Comparison of ENCODE assay signal across 1 cellular context in the genomic region with DNA sequence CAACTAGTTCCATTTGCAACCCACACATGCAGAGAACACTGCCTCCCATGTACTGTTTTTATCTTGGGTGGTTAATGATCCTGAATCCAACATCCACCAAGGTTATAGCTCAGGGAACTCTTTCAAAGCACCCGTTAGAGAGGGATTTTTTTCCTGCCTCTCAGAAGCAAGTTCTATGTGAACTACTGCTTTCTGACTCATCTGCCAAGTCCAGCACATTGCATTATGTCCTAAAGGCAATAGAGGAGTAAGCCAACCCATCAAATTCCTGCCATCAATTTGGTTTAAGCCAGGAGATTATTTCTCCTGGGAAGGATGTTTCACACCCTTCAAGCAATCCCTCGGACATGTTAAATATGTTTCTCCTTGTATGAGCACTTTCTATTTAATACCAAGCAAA.
TF ChIP-seq lines count a peak whose summit lies in the region.

No MANE protein-coding gene starts in this region.

TF ChIP-seq in GM23338, 12 proteins besides CTCF, POLR2A, EP300 and RAD21 (continued from another document):
- TF ChIP-seq, protein P1, sequence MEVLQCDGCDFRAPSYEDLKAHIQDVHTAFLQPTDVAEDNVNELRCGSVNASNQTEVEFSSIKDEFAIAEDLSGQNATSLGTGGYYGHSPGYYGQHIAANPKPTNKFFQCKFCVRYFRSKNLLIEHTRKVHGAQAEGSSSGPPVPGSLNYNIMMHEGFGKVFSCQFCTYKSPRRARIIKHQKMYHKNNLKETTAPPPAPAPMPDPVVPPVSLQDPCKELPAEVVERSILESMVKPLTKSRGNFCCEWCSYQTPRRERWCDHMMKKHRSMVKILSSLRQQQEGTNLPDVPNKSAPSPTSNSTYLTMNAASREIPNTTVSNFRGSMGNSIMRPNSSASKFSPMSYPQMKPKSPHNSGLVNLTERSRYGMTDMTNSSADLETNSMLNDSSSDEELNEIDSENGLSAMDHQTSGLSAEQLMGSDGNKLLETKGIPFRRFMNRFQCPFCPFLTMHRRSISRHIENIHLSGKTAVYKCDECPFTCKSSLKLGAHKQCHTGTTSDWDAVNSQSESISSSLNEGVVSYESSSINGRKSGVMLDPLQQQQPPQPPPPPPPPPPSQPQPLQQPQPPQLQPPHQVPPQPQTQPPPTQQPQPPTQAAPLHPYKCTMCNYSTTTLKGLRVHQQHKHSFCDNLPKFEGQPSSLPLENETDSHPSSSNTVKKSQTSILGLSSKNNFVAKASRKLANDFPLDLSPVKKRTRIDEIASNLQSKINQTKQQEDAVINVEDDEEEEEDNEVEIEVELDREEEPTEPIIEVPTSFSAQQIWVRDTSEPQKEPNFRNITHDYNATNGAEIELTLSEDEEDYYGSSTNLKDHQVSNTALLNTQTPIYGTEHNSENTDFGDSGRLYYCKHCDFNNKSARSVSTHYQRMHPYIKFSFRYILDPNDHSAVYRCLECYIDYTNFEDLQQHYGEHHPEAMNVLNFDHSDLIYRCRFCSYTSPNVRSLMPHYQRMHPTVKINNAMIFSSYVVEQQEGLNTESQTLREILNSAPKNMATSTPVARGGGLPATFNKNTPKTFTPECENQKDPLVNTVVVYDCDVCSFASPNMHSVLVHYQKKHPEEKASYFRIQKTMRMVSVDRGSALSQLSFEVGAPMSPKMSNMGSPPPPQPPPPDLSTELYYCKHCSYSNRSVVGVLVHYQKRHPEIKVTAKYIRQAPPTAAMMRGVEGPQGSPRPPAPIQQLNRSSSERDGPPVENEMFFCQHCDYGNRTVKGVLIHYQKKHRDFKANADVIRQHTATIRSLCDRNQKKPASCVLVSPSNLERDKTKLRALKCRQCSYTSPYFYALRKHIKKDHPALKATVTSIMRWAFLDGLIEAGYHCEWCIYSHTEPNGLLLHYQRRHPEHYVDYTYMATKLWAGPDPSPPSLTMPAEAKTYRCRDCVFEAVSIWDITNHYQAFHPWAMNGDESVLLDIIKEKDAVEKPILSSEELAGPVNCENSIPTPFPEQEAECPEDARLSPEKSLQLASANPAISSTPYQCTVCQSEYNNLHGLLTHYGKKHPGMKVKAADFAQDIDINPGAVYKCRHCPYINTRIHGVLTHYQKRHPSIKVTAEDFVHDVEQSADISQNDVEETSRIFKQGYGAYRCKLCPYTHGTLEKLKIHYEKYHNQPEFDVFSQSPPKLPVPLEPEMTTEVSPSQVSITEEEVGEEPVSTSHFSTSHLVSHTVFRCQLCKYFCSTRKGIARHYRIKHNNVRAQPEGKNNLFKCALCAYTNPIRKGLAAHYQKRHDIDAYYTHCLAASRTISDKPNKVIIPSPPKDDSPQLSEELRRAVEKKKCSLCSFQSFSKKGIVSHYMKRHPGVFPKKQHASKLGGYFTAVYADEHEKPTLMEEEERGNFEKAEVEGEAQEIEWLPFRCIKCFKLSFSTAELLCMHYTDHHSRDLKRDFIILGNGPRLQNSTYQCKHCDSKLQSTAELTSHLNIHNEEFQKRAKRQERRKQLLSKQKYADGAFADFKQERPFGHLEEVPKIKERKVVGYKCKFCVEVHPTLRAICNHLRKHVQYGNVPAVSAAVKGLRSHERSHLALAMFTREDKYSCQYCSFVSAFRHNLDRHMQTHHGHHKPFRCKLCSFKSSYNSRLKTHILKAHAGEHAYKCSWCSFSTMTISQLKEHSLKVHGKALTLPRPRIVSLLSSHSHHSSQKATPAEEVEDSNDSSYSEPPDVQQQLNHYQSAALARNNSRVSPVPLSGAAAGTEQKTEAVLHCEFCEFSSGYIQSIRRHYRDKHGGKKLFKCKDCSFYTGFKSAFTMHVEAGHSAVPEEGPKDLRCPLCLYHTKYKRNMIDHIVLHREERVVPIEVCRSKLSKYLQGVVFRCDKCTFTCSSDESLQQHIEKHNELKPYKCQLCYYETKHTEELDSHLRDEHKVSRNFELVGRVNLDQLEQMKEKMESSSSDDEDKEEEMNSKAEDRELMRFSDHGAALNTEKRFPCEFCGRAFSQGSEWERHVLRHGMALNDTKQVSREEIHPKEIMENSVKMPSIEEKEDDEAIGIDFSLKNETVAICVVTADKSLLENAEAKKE (CRISPR knock-in tag; IDR thresholded peaks at IDR 0.05) = no peak
- TF ChIP-seq CREB1 (CRISPR knock-in tag; IDR thresholded peaks at IDR 0.05; ENCODE audit: low read depth) = no peak
